In genomic region chr5:102762095-102762534, GRCh38 we compare ENCODE assay signal across 1 cellular context.
A peak's percentile ranks its signal among the peaks of the same experiment; 100 is the strongest.
TF ChIP-seq lines count a peak whose summit lies in the region.

No MANE protein-coding gene starts in this region.

TF ChIP-seq in SK-N-SH, 30 proteins besides CTCF, POLR2A, EP300 and RAD21 (continued from another document):
- TF ChIP-seq REST (IDR thresholded peaks at IDR 0.05; ENCODE audit: low read depth, low read length) (no peak), FOSL2 (IDR thresholded peaks at IDR 0.05; ENCODE audit: borderline replicate concordance, low read depth) (peak; percentile 58; the same call in 1 of the 2 replicates), CHD2 (IDR thresholded peaks at IDR 0.05; ENCODE audit: low read length, partially characterized antibody) (no peak), FOXM1 (IDR thresholded peaks at IDR 0.05; ENCODE audit: low read depth) (no peak), FOXJ3 (CRISPR knock-in tag; IDR thresholded peaks at IDR 0.05) (no peak), SIN3A (IDR thresholded peaks at IDR 0.05; ENCODE audit: borderline replicate concordance, low read depth, low read length) (no peak), ELF1 (IDR thresholded peaks at IDR 0.05) (no peak), JUND (IDR thresholded peaks at IDR 0.05) (0 out of 2 replicates have a peak, but pooled peaks have one; percentile 48), TAF1 (IDR thresholded peaks at IDR 0.05; ENCODE audit: borderline replicate concordance, low read depth, low read length) (no peak), NFIC (IDR thresholded peaks at IDR 0.05; ENCODE audit: borderline replicate concordance) (no peak)
- TF ChIP-seq, protein P1, sequence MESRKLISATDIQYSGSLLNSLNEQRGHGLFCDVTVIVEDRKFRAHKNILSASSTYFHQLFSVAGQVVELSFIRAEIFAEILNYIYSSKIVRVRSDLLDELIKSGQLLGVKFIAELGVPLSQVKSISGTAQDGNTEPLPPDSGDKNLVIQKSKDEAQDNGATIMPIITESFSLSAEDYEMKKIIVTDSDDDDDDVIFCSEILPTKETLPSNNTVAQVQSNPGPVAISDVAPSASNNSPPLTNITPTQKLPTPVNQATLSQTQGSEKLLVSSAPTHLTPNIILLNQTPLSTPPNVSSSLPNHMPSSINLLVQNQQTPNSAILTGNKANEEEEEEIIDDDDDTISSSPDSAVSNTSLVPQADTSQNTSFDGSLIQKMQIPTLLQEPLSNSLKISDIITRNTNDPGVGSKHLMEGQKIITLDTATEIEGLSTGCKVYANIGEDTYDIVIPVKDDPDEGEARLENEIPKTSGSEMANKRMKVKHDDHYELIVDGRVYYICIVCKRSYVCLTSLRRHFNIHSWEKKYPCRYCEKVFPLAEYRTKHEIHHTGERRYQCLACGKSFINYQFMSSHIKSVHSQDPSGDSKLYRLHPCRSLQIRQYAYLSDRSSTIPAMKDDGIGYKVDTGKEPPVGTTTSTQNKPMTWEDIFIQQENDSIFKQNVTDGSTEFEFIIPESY (IDR thresholded peaks at IDR 0.05; ENCODE audit: borderline replicate concordance, low read depth): no peak
- TF ChIP-seq, protein P2, sequence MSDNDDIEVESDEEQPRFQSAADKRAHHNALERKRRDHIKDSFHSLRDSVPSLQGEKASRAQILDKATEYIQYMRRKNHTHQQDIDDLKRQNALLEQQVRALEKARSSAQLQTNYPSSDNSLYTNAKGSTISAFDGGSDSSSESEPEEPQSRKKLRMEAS (IDR thresholded peaks at IDR 0.05; ENCODE audit: low read depth): no peak
- TF ChIP-seq, protein P3, sequence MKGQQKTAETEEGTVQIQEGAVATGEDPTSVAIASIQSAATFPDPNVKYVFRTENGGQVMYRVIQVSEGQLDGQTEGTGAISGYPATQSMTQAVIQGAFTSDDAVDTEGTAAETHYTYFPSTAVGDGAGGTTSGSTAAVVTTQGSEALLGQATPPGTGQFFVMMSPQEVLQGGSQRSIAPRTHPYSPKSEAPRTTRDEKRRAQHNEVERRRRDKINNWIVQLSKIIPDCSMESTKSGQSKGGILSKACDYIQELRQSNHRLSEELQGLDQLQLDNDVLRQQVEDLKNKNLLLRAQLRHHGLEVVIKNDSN (IDR thresholded peaks at IDR 0.05; ENCODE audit: borderline replicate concordance, low read depth): no peak
